ENCODE assay signal across 8 cellular contexts in genomic region chr6:6661684-6662083, GRCh38.
DNase-seq lines count a peak whose midpoint lies in the region; ATAC-seq and TF ChIP-seq lines count a peak whose summit lies in the region.

No MANE protein-coding gene starts in this region.

- no peak overlapping the region for H3K27ac Mint-ChIP-seq in osteocyte (ENCODE audit: unreplicated experiment)

- peak; percentile 54 for DNase-seq in AG10803 (ENCODE audit: low read depth)
- peak; percentile 33 for DNase-seq in NCI-H1092 (lab: John Stamatoyannopoulos, UW)
- DNase-seq in SW480 (ENCODE audit: low spot score) = peak; percentile 35
- peak; percentile 33 for DNase-seq in islet precursor cell
- DNase-seq in GM19238 (ENCODE audit: insufficient read length, low spot score) = no peak
- DNase-seq in osteocyte (ENCODE audit: extremely low spot score, unreplicated experiment) = no peak
- no peak for DNase-seq in activated CD4-positive, CD25-positive, alpha-beta regulatory T cell (lab: John Stamatoyannopoulos, UW)

- H3K4me3 Mint-ChIP-seq in osteocyte (ENCODE audit: unreplicated experiment) = no peak overlapping the region

- H3K4me1 Mint-ChIP-seq in osteocyte (ENCODE audit: unreplicated experiment) = no peaks in the 10 kb centered on the region

- H3K4me3 ChIP-seq in AG10803 (ENCODE audit: low read length) = no peak overlapping the region

- TF ChIP-seq CTCF in AG10803 (conservative IDR thresholded peaks at IDR 0.05; ENCODE audit: low read length) = no peak
- TF ChIP-seq CTCF in osteocyte (IDR thresholded peaks at IDR 0.05) = no peak

- peaks cover 13% of the 10 kb centered on the region for H3K27me3 Mint-ChIP-seq in osteocyte (ENCODE audit: unreplicated experiment)

- no peak for ATAC-seq in HG03280 (IDR thresholded peaks at IDR 0.05; ENCODE audit: unreplicated experiment)

- H3K36me3 Mint-ChIP-seq in osteocyte (ENCODE audit: unreplicated experiment) = no peaks in the 10 kb centered on the region

- no peaks in the 10 kb centered on the region for H3K9me3 Mint-ChIP-seq in osteocyte (ENCODE audit: unreplicated experiment)

Comparison
In these comparisons a context has a peak if more than half of its experiments do, and no peak if none do; other contexts are left out.
1. DNase-seq: peak in AG10803 (single experiment), NCI-H1092 (single experiment), SW480 (single experiment) and islet precursor cell (single experiment); none in GM19238 (single experiment), osteocyte (single experiment) and activated CD4-positive, CD25-positive, alpha-beta regulatory T cell (0 of 4).